9 cellular contexts compared by ENCODE assay signal in the genomic region with DNA sequence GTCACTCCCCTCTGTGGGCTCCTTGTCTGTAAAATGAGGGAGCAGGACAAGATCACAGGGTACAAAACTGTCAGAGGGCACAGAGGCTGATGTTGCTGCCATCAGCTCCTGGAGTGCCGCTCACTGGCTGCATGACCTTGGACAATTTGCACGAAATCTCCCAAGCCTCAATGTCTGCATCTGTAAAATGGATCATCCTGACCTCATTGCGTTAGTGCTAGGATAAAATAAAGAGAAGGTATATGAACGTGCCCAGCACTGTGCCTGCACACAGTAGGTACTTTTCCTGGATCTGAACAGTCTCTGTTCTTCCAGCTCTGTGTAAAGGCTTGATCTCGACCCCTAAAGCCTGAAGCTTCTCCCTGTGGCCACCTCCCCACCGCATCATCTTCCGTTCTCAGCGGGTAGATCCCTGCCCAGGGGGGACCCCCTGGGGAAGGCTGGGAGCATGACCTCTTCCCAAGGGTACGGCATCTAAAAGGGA. TPM values are rescaled to one million over a fixed set of nuclear protein-coding genes. Genes with fewer than 3 reads are reported as not detected.
DNase-seq lines count a peak whose midpoint lies in the region; ATAC-seq and TF ChIP-seq lines count a peak whose summit lies in the region.
"Had no signal": no experiment of that assay in that cellular context is flagged by ENCODE, and none has a peak within 500 bp of the region (broad histone marks: within the 10 kb centered on the region; RNA-seq: fewer than 3 reads in every experiment).

No MANE protein-coding gene starts in this region.

- no peaks in the 10 kb centered on the region for H4K20me1 ChIP-seq in DOHH2 (ENCODE audit: control insufficient read depth, insufficient read depth, low read depth, low read length)

- H3K27me3 ChIP-seq in DOHH2 (ENCODE audit: control insufficient read depth, low read length) (peaks cover 69% of the 10 kb centered on the region), right atrium auricular region (no peaks in the 10 kb centered on the region)
- H3K27me3 ChIP-seq: brain microvascular endothelial cell had no signal

- no peak overlapping the region for H3K27ac ChIP-seq in DOHH2 (ENCODE audit: low read depth, low read length)
- peak overlapping the region; percentile 59 to 72 for H3K27ac ChIP-seq in right atrium auricular region
- peak overlapping the region in 20 of 21 experiments; percentile 26 to 98 (median 74) for H3K27ac ChIP-seq in skin epidermis

- no peaks in the 10 kb centered on the region for H3F3A ChIP-seq in DOHH2 (ENCODE audit: control insufficient read depth, insufficient read depth)

- H3K4me2 ChIP-seq in DOHH2 (ENCODE audit: low read length): peak overlapping the region; percentile 68

- DNase-seq in activated CD8-positive, alpha-beta T cell treated with anti-CD3 and anti-CD28 coated beads for 36 hours: no peak
- DNase-seq in right atrium auricular region (ENCODE audit: low spot score) (no peak), NCI-H128 (lab: John Stamatoyannopoulos, UW; ENCODE audit: unreplicated experiment) (no peak), GM10266 (ENCODE audit: extremely low spot score) (no peak)
- DNase-seq: NCI-H1092 treated with DMSO at 0.1 percent for 48 hours had no signal

- H3K79me2 ChIP-seq in DOHH2 (ENCODE audit: control insufficient read depth, low read length): no peaks in the 10 kb centered on the region

- H3K4me1 Mint-ChIP-seq in activated CD8-positive, alpha-beta T cell treated with anti-CD3 and anti-CD28 coated beads for 36 hours (ENCODE audit: low read depth): peaks cover 80% of the 10 kb centered on the region

- H3K4me3 Mint-ChIP-seq in activated CD8-positive, alpha-beta T cell treated with anti-CD3 and anti-CD28 coated beads for 36 hours: peak overlapping the region; percentile 67

- no peak for ATAC-seq in activated CD8-positive, alpha-beta T cell treated with anti-CD3 and anti-CD28 coated beads for 36 hours
- ATAC-seq in HG03354 (IDR thresholded peaks at IDR 0.05; ENCODE audit: poor library complexity, severe bottlenecking, unreplicated experiment): no peak

- TF ChIP-seq CTCF in DOHH2 (IDR thresholded peaks at IDR 0.05; ENCODE audit: low read depth, low read length, poor library complexity, severe bottlenecking) (no peak), right atrium auricular region (IDR thresholded peaks at IDR 0.05) (no peak), GM10266 (IDR thresholded peaks at IDR 0.05; ENCODE audit: control insufficient read depth, insufficient read depth, low read depth, missing control alignments) (no peak)
- TF ChIP-seq CTCF in activated CD8-positive, alpha-beta T cell treated with anti-CD3 and anti-CD28 coated beads for 36 hours (IDR thresholded peaks at IDR 0.05): no peak

- peaks cover 2% of the 10 kb centered on the region for H3K9me3 Mint-ChIP-seq in activated CD8-positive, alpha-beta T cell treated with anti-CD3 and anti-CD28 coated beads for 36 hours

- intact Hi-C loops in activated CD8-positive, alpha-beta T cell treated with anti-CD3 and anti-CD28 coated beads for 36 hours (cut with micrococcal nuclease): loop anchor here (5.0 kb wide), 1 partner anchor 52 kb away; no protein-coding TSS in a partner anchor

- H3K27ac Mint-ChIP-seq in activated CD8-positive, alpha-beta T cell treated with anti-CD3 and anti-CD28 coated beads for 36 hours: peak overlapping the region; percentile 98

- H3K27me3 Mint-ChIP-seq in activated CD8-positive, alpha-beta T cell treated with anti-CD3 and anti-CD28 coated beads for 36 hours: no peaks in the 10 kb centered on the region

- H3K4me3 ChIP-seq in DOHH2 (ENCODE audit: low read length) (peak overlapping the region; percentile 32), right atrium auricular region (no peak overlapping the region), skin epidermis (no peak overlapping the region)

- H3K36me3 ChIP-seq in DOHH2 (ENCODE audit: control insufficient read depth, low read length) (no peaks in the 10 kb centered on the region), right atrium auricular region (no peaks in the 10 kb centered on the region)
- H3K36me3 ChIP-seq: brain microvascular endothelial cell had no signal

- POLR2A ChIA-PET in activated CD8-positive, alpha-beta T cell treated with anti-CD3 and anti-CD28 coated beads for 36 hours (lab: Charles Lee): interaction anchor here (1.2 to 5.3 kb wide), 10 partner anchors 9 to 271 kb away, joined by 3 to 57 read pairs (median 7); a partner anchor contains a TSS

- CTCF ChIA-PET in activated CD8-positive, alpha-beta T cell treated with anti-CD3 and anti-CD28 coated beads for 36 hours (lab: Charles Lee): interaction anchor here (0.7 to 7.4 kb wide), 3 partner anchors 23 to 56 kb away, joined by 3 to 98 read pairs (median 7); no protein-coding TSS in a partner anchor

- H3K36me3 Mint-ChIP-seq in activated CD8-positive, alpha-beta T cell treated with anti-CD3 and anti-CD28 coated beads for 36 hours (ENCODE audit: low read depth): peaks cover 63% of the 10 kb centered on the region

- H3K9me3 ChIP-seq in DOHH2 (ENCODE audit: control insufficient read depth, insufficient read depth, low read length) (no peaks in the 10 kb centered on the region), right atrium auricular region (no peaks in the 10 kb centered on the region)

- peaks cover 27% of the 10 kb centered on the region for H3K4me1 ChIP-seq in DOHH2 (ENCODE audit: control insufficient read depth, low read length)
- peaks cover 0 to 99% of the 10 kb centered on the region in 2 donors for H3K4me1 ChIP-seq in right atrium auricular region

- H3K9me2 ChIP-seq in DOHH2 (replicated peaks; ENCODE audit: control insufficient read depth, low read length): no peaks in the 10 kb centered on the region

RNA-seq across cellular contexts. Expression of a gene that starts 12.9 kb away (rescaled TPM):
- total RNA-seq in activated CD8-positive, alpha-beta T cell treated with anti-CD3 and anti-CD28 coated beads for 36 hours: 100 to 1,000 TPM; 173 to 191 TPM
- 10 to 100 TPM; 17.0 to 25.6 TPM for total RNA-seq in right atrium auricular region

RNA-seq across cellular contexts. Expression of a gene that starts 50.1 kb away (rescaled TPM):
- total RNA-seq in activated CD8-positive, alpha-beta T cell treated with anti-CD3 and anti-CD28 coated beads for 36 hours: 10 to 100 TPM; 28.1 to 30.7 TPM
- total RNA-seq in right atrium auricular region: 10 to 100 TPM; 48.1 to 65.2 TPM

Comparison
In these comparisons a context has a peak if more than half of its experiments do, and no peak if none do; other contexts are left out.
1. RNA of a gene that starts 12.9 kb away (total RNA-seq): 173 to 191 TPM in activated CD8-positive, alpha-beta T cell treated with anti-CD3 and anti-CD28 coated beads for 36 hours; 17.0 to 25.6 TPM in right atrium auricular region; every median in the first group is over 4 times any median in the second.